ENCODE assay signal across 1 cellular context in genomic region chr9:131125288-131126058, GRCh38.
A peak's percentile ranks its signal among the peaks of the same experiment; 100 is the strongest.
TF ChIP-seq lines count a peak whose summit lies in the region.

Gene NUP214 (plus strand): TSS chr9:131125586. CDS start chr9:131125705, 119 bp downstream.

TF ChIP-seq in GM23338, 12 proteins besides CTCF, POLR2A, EP300 and RAD21:
- peak; percentile 100 for TF ChIP-seq CREB1 (CRISPR knock-in tag; IDR thresholded peaks at IDR 0.05; ENCODE audit: low read depth)
- TF ChIP-seq, protein P1, sequence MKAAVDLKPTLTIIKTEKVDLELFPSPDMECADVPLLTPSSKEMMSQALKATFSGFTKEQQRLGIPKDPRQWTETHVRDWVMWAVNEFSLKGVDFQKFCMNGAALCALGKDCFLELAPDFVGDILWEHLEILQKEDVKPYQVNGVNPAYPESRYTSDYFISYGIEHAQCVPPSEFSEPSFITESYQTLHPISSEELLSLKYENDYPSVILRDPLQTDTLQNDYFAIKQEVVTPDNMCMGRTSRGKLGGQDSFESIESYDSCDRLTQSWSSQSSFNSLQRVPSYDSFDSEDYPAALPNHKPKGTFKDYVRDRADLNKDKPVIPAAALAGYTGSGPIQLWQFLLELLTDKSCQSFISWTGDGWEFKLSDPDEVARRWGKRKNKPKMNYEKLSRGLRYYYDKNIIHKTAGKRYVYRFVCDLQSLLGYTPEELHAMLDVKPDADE (IDR thresholded peaks at IDR 0.05), result peak; percentile 91
- peak; percentile 95 for TF ChIP-seq POLR2AphosphoS5 (IDR thresholded peaks at IDR 0.05; ENCODE audit: low read depth)
- no peak for TF ChIP-seq EZH2 (IDR thresholded peaks at IDR 0.05; ENCODE audit: low read depth, unreplicated experiment)
